Comparison of ENCODE assay signal across 10 cellular contexts in the genomic region with DNA sequence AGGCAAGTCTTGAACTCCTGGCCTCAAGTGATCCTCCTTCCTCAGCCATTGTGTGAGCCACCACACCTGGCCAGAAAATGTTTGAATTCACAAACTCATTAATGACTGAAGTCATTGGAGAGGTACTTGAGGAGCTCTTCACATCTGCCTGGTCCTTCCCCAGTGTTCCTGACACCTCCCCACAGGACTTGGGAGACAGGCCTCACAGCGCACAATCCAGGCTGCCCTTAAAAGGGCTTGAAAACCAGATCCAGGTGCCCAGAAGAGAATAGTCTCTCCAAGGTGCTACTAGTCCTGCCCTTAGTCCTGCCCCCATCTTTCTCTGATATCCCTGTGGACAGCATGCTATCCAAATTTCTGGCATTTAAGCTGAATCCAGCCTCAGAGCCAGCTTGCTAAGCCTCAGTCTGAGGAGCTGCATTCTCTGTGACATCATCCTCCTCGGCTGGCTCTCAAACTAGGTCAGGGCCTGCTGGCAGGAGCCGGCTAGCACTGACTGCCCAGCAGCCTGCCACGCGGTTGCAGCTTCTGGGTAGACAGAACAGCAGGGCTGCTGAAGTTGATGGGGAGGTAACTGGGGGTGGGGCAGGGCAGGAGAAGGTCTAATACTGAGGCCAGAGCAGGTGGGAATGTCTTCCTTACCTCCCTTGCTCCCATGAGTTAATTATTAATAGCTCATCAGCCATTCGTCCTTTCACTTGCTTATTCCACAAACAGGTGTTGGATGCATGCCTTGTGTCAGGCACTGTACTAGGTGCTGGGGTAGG. TPM values are rescaled to one million over a fixed set of nuclear protein-coding genes. Genes with fewer than 3 reads are reported as not detected.
DNase-seq lines count a peak whose midpoint lies in the region; FAIRE-seq and TF ChIP-seq lines count a peak whose summit lies in the region.
"Had no signal": no experiment of that assay in that cellular context is flagged by ENCODE, and none has a peak within 500 bp of the region (broad histone marks: within the 10 kb centered on the region; RNA-seq: fewer than 3 reads in every experiment).

No MANE protein-coding gene starts in this region.

- no peaks in the 10 kb centered on the region for H3K4me1 ChIP-seq in Karpas-422 (ENCODE audit: low read length)

- FAIRE-seq in GM12891 (lab: Jason Lieb, UNC), result no peak

- H3K9ac ChIP-seq in Karpas-422 (ENCODE audit: low read length), result no peak overlapping the region

- no peaks in the 10 kb centered on the region for H3K9me2 ChIP-seq in Karpas-422 (replicated peaks; ENCODE audit: insufficient read depth, low read length)

- H3K79me2 ChIP-seq in Karpas-422 (ENCODE audit: low read length), result no peaks in the 10 kb centered on the region

- H3K36me3 ChIP-seq in Karpas-422 (ENCODE audit: insufficient read depth, low read length), result no peaks in the 10 kb centered on the region

- no peak overlapping the region for H3K4me2 ChIP-seq in Karpas-422 (ENCODE audit: low read depth, low read length, poor library complexity, severe bottlenecking)

- DNase-seq in Ammon's horn (ENCODE audit: low spot score) (peak; percentile 77), NCI-H2107 treated with DMSO at 0.1 percent for 48 hours (lab: John Stamatoyannopoulos, UW; ENCODE audit: unreplicated experiment) (peak; percentile 57), fibroblast of peridontal ligament (ENCODE audit: extremely low read depth) (peak; percentile 73), non-pigmented ciliary epithelial cell (ENCODE audit: low read depth) (peak; percentile 10), NCI-H1694 (lab: John Stamatoyannopoulos, UW) (no peak), Karpas-422 (no peak), GM12891 (ENCODE audit: insufficient read length, low spot score) (no peak), NCI-H146 (lab: John Stamatoyannopoulos, UW) (no peak)
- DNase-seq: activated naive CD4-positive, alpha-beta T cell treated with anti-CD3 and anti-CD28 coated beads, Interleukin-2, amount 10 ng/mL, durations not matched to agents 7 days and 5 days; NCI-H1694 treated with DMSO at 0.1 percent for 48 hours had no signal

- H3K27me3 ChIP-seq in Karpas-422 (ENCODE audit: low read length), result no peaks in the 10 kb centered on the region

- TF ChIP-seq POLR2A in GM12891 (IDR thresholded peaks at IDR 0.05; ENCODE audit: low read depth, low read length), result no peak

- no peak overlapping the region for H2AFZ ChIP-seq in Karpas-422 (ENCODE audit: low read length)

- H4K20me1 ChIP-seq in Karpas-422 (ENCODE audit: insufficient read depth, low read depth, low read length), result no peaks in the 10 kb centered on the region

- no peak overlapping the region for H3K27ac ChIP-seq in Karpas-422 (ENCODE audit: low read length)

- H3K4me3 ChIP-seq in Karpas-422 (ENCODE audit: low read length), result no peak overlapping the region

- no peaks in the 10 kb centered on the region for H3K9me3 ChIP-seq in Karpas-422 (ENCODE audit: low read length)

TF ChIP-seq in GM12891, 5 proteins besides CTCF, POLR2A, EP300 and RAD21:
- no peak for TF ChIP-seq SPI1 (IDR thresholded peaks at IDR 0.05; ENCODE audit: low read depth, low read length)

RNA-seq across cellular contexts. Expression of gene NECTIN1, which starts 35.3 kb away (rescaled TPM):
- total RNA-seq in Karpas-422 (2014; rRNA removed; shearing (Covaris generic); ENCODE audit: low replicate concordance), result 0.04 TPM in 1 of 2 replicates, not detected in the other
- polyA plus RNA-seq in GM12891 (2012; ENCODE audit: low read depth, missing spikeins), result 5.6 TPM

Comparison
In these comparisons a context has a peak if more than half of its experiments do, and no peak if none do; other contexts are left out.
1. DNase-seq: peak in Ammon's horn (single experiment), NCI-H2107 treated with DMSO at 0.1 percent for 48 hours (single experiment), fibroblast of peridontal ligament (single experiment) and non-pigmented ciliary epithelial cell (single experiment); none in NCI-H1694 (single experiment), Karpas-422 (single experiment), GM12891 (single experiment) and NCI-H146 (single experiment).